23 cellular contexts compared by ENCODE assay signal in genomic region chr7:37893359-37893758, GRCh38. TPM values are rescaled to one million over a fixed set of nuclear protein-coding genes. Genes with fewer than 3 reads are reported as not detected.
DNase-seq lines count a peak whose midpoint lies in the region; ATAC-seq and TF ChIP-seq lines count a peak whose summit lies in the region.
"Had no signal": no experiment of that assay in that cellular context is flagged by ENCODE, and none has a peak within 500 bp of the region (broad histone marks: within the 10 kb centered on the region; RNA-seq: fewer than 3 reads in every experiment).

No MANE protein-coding gene starts in this region.

- no peak overlapping the region for H3K4me2 ChIP-seq in Loucy (ENCODE audit: low read depth, low read length, poor library complexity, severe bottlenecking)
- no peak overlapping the region for H3K4me2 ChIP-seq in trophoblast cell (ENCODE audit: low read length)

- no peak overlapping the region for H3K9ac ChIP-seq in Loucy (ENCODE audit: low read depth, low read length, poor library complexity, severe bottlenecking)
- H3K9ac ChIP-seq in trophoblast cell (ENCODE audit: low read length), result no peak overlapping the region
- H3K9ac ChIP-seq: GM23248 had no signal

- no peak overlapping the region for H2BK120ac ChIP-seq in trophoblast cell (ENCODE audit: insufficient read depth, low read length, poor library complexity)

- DNase-seq in Caki2 (ENCODE audit: low read depth) (peak; percentile 22), RKO (ENCODE audit: low spot score) (peak; percentile 3), kidney tubule cell (ENCODE audit: low spot score) (peak; percentile 58), trophoblast cell (no peak), NOMO-1 treated with DMSO at 0.1 percent for 48 hours (lab: John Stamatoyannopoulos, UW; ENCODE audit: unreplicated experiment) (no peak)
- DNase-seq in CD8-positive, alpha-beta memory T cell, result no peak
- DNase-seq: 8988T; C1 segment of cervical spinal cord; Caco-2; CD4-positive, alpha-beta memory T cell; DMS 273 treated with DMSO at 0.1 percent for 48 hours; DMS79; EL; GDM1; GM23248; H9; HFFc6 had no signal

- H3K9me2 ChIP-seq in Loucy (replicated peaks; ENCODE audit: low read depth, low read length), result no peaks in the 10 kb centered on the region

- H3K4ac ChIP-seq in trophoblast cell (ENCODE audit: low read depth, low read length), result no peak overlapping the region

- no peak overlapping the region for H3K27ac Mint-ChIP-seq in CD8-positive, alpha-beta memory T cell
- H3K27ac Mint-ChIP-seq: CD4-positive, alpha-beta memory T cell; H9; HFFc6 had no signal

- POLR2A ChIA-PET in CD8-positive, alpha-beta memory T cell (lab: Charles Lee), result no interaction called here

- CTCF ChIA-PET in CD8-positive, alpha-beta memory T cell (lab: Charles Lee), result no interaction called here

- H2AFZ ChIP-seq in Loucy (ENCODE audit: low read length) (no peak overlapping the region), trophoblast cell (ENCODE audit: insufficient read depth, low read length, poor library complexity) (no peak overlapping the region)
- H2AFZ ChIP-seq: GM23248 had no signal

- H4K20me1 ChIP-seq in Loucy (ENCODE audit: insufficient read depth, low read length, poor library complexity, severe bottlenecking), result no peaks in the 10 kb centered on the region

- TF ChIP-seq CTCF in Loucy (conservative IDR thresholded peaks at IDR 0.05; ENCODE audit: low read length), result 0 out of 2 replicates have a peak, but pooled peaks have one; percentile 11

- H3K18ac ChIP-seq in trophoblast cell (ENCODE audit: low read length), result no peak overlapping the region

- H3K36me3 ChIP-seq in Loucy (ENCODE audit: insufficient read depth, low read length) (no peaks in the 10 kb centered on the region), trophoblast cell (ENCODE audit: control insufficient read depth in 1 of 2, insufficient read depth in 2 of 2, low read length in 2 of 2) (no peaks in the 10 kb centered on the region)
- H3K36me3 ChIP-seq in CD8-positive, alpha-beta memory T cell (ENCODE audit: insufficient read depth, low read length), result no peaks in the 10 kb centered on the region

- no peak for ATAC-seq in GM21825 (IDR thresholded peaks at IDR 0.05; ENCODE audit: unreplicated experiment)
- ATAC-seq: GM12878 had no signal

- no peak overlapping the region for H4K8ac ChIP-seq in trophoblast cell (ENCODE audit: low read depth, low read length)

- H3K9me3 ChIP-seq in Loucy (ENCODE audit: insufficient read depth, low read depth, low read length) (no peaks in the 10 kb centered on the region), trophoblast cell (ENCODE audit: insufficient read depth, low read depth, low read length) (no peaks in the 10 kb centered on the region)
- H3K9me3 ChIP-seq in CD8-positive, alpha-beta memory T cell (ENCODE audit: low read length), result no peaks in the 10 kb centered on the region
- H3K9me3 ChIP-seq: Caco-2 had no signal

- no peaks in the 10 kb centered on the region for H3F3A ChIP-seq in Loucy (ENCODE audit: low read depth)

- H3K27me3 ChIP-seq in Loucy (ENCODE audit: insufficient read depth, low read length, poor library complexity, severe bottlenecking) (no peaks in the 10 kb centered on the region), trophoblast cell (ENCODE audit: insufficient read depth, low read length) (no peaks in the 10 kb centered on the region)
- H3K27me3 ChIP-seq in CD8-positive, alpha-beta memory T cell (ENCODE audit: insufficient read depth, low read length, poor library complexity, severe bottlenecking), result no peaks in the 10 kb centered on the region

- no peak overlapping the region for H4K91ac ChIP-seq in trophoblast cell (ENCODE audit: low read depth, low read length)

- H3K4me3 ChIP-seq in Loucy (ENCODE audit: low read length, poor library complexity, severe bottlenecking), result no peak overlapping the region
- H3K4me3 ChIP-seq in CD8-positive, alpha-beta memory T cell (ENCODE audit: low read length), result no peak overlapping the region
- no peak overlapping the region for H3K4me3 ChIP-seq in trophoblast cell (ENCODE audit: low read depth, low read length)
- H3K4me3 ChIP-seq: GM12878, GM23248 had no signal

- no peak overlapping the region for H4K12ac ChIP-seq in trophoblast cell (ENCODE audit: low read depth, low read length)

- H3K4me1 ChIP-seq in Loucy (ENCODE audit: insufficient read depth, low read length, poor library complexity, severe bottlenecking), result no peaks in the 10 kb centered on the region
- no peaks in the 10 kb centered on the region for H3K4me1 ChIP-seq in CD8-positive, alpha-beta memory T cell (ENCODE audit: insufficient read depth, low read length)
- no peaks in the 10 kb centered on the region for H3K4me1 ChIP-seq in trophoblast cell (ENCODE audit: control insufficient read depth in 1 of 2, insufficient read depth in 2 of 2, low read length in 2 of 2)
- H3K4me1 ChIP-seq: Caco-2 had no signal

- H3K79me1 ChIP-seq in trophoblast cell (ENCODE audit: low read length), result no peaks in the 10 kb centered on the region

- peaks cover 0 to 1% (median 0%) of the 10 kb centered on the region in 3 donors for H3K36me3 Mint-ChIP-seq in CD8-positive, alpha-beta memory T cell
- H3K36me3 Mint-ChIP-seq: CD4-positive, alpha-beta memory T cell had no signal

- H3K27me3 Mint-ChIP-seq in CD8-positive, alpha-beta memory T cell, result peaks cover 11 to 26% of the 10 kb centered on the region in 2 donors

- no peak overlapping the region for H3K23ac ChIP-seq in trophoblast cell (ENCODE audit: low read length)

- H3K79me2 ChIP-seq in Loucy (ENCODE audit: insufficient read depth, low read length) (no peaks in the 10 kb centered on the region), trophoblast cell (ENCODE audit: control insufficient read depth, insufficient read depth, low read length, poor library complexity) (no peaks in the 10 kb centered on the region)

- H2AK5ac ChIP-seq in trophoblast cell (ENCODE audit: low read length), result no peak overlapping the region

- no peaks in the 10 kb centered on the region for H3K4me1 Mint-ChIP-seq in CD8-positive, alpha-beta memory T cell
- H3K4me1 Mint-ChIP-seq: CD4-positive, alpha-beta memory T cell; H9 had no signal

- H3K14ac ChIP-seq in trophoblast cell (ENCODE audit: low read length), result no peak overlapping the region

- H2BK12ac ChIP-seq in trophoblast cell (ENCODE audit: low read length), result no peak overlapping the region

- H3K4me3 Mint-ChIP-seq in CD8-positive, alpha-beta memory T cell, result no peak overlapping the region
- H3K4me3 Mint-ChIP-seq: CD4-positive, alpha-beta memory T cell; H9; HFFc6 had no signal

- no peak overlapping the region for H2BK5ac ChIP-seq in trophoblast cell (ENCODE audit: low read depth, low read length, poor library complexity)

- peaks cover 0 to 5% (median 0%) of the 10 kb centered on the region in 5 donors for H3K9me3 Mint-ChIP-seq in CD8-positive, alpha-beta memory T cell

- in situ Hi-C loops in Caki2 (cut with HindIII; ENCODE audit: low pct_unique_long_range_greater_than_20kb, low sequenced_read_pairs), result no loop called here

- H3K27ac ChIP-seq in CD8-positive, alpha-beta memory T cell (ENCODE audit: low read depth, low read length), result no peak overlapping the region
- H3K27ac ChIP-seq in trophoblast cell (ENCODE audit: low read depth, low read length), result no peak overlapping the region
- H3K27ac ChIP-seq: GM23248 had no signal

RNA-seq across cellular contexts. Expression of gene SFRP4, which starts 23.3 kb away (rescaled TPM):
- 19.2 and 19.4 TPM in 2 replicates for total RNA-seq in Caki2 (2014; rRNA removed; shearing (Covaris generic); ENCODE audit: low replicate concordance)
- total RNA-seq in CD8-positive, alpha-beta memory T cell, result not detected
- not detected for polyA plus RNA-seq in CD8-positive, alpha-beta memory T cell
- not detected in 2 replicates for polyA plus RNA-seq in trophoblast cell (2013)
- total RNA-seq: A673; Caco-2; CD4-positive, alpha-beta memory T cell; GM12878; H1; H9; HFFc6 had no signal
- polyA plus RNA-seq: CD4-positive, alpha-beta memory T cell had no signal

RNA-seq across cellular contexts. Expression of gene EPDR1, which starts 27.1 kb away (rescaled TPM):
- 250 and 305 TPM in 2 replicates for total RNA-seq in Caki2 (2014; rRNA removed; shearing (Covaris generic); ENCODE audit: low replicate concordance)
- total RNA-seq in CD8-positive, alpha-beta memory T cell, result 1 to 10 TPM; 1.1 to 1.4 TPM
- 3.0 TPM for polyA plus RNA-seq in CD8-positive, alpha-beta memory T cell
- 0.19 and 0.24 TPM in 2 replicates for polyA plus RNA-seq in trophoblast cell (2013)
- total RNA-seq: HFFc6 had no signal

RNA-seq across cellular contexts. Expression of gene NME8, which starts 45.0 kb away (rescaled TPM):
- not detected in 2 replicates for total RNA-seq in Caki2 (2014; rRNA removed; shearing (Covaris generic); ENCODE audit: low replicate concordance)
- not detected for total RNA-seq in CD8-positive, alpha-beta memory T cell
- polyA plus RNA-seq in CD8-positive, alpha-beta memory T cell, result not detected
- 0.16 and 0.18 TPM in 2 replicates for polyA plus RNA-seq in trophoblast cell (2013)
- total RNA-seq: A673; Caco-2; CD4-positive, alpha-beta memory T cell; GM23248; HFFc6 had no signal
- polyA plus RNA-seq: BJ; CD4-positive, alpha-beta memory T cell; GM23248 had no signal

Comparison
In these comparisons a context has a peak if more than half of its experiments do, and no peak if none do; other contexts are left out.
1. DNase-seq: peak in Caki2 (single experiment), RKO (single experiment) and kidney tubule cell (single experiment); none in CD8-positive, alpha-beta memory T cell (0 of 5), trophoblast cell (0 of 2) and NOMO-1 treated with DMSO at 0.1 percent for 48 hours (single experiment).
2. RNA of gene SFRP4, which starts 23.3 kb away (total RNA-seq): 19.2 to 19.4 TPM in Caki2; not detected in CD8-positive, alpha-beta memory T cell; every median in the first group is over 10 times any median in the second.
3. RNA of gene EPDR1, which starts 27.1 kb away (total RNA-seq): 250 to 305 TPM in Caki2; 1.1 to 1.4 TPM in CD8-positive, alpha-beta memory T cell; every median in the first group is over 100 times any median in the second.